20 cellular contexts compared by ENCODE assay signal in genomic region chr6:27136077-27136644, GRCh38.
DNase-seq lines count a peak whose midpoint lies in the region; ATAC-seq and TF ChIP-seq lines count a peak whose summit lies in the region.
"Had no signal": no experiment of that assay in that cellular context is flagged by ENCODE, and none has a peak within 500 bp of the region (broad histone marks: within the 10 kb centered on the region; RNA-seq: fewer than 3 reads in every experiment).

No MANE protein-coding gene starts in this region.

- no peaks in the 10 kb centered on the region for H3K27me3 Mint-ChIP-seq in activated CD8-positive, alpha-beta T cell treated with anti-CD3 and anti-CD28 coated beads, Interleukin-2, amount 10 ng/mL, durations not matched to agents 7 days and 5 days (ENCODE audit: low read depth)
- H3K27me3 Mint-ChIP-seq in activated CD8-positive, alpha-beta T cell treated with anti-CD3 and anti-CD28 coated beads for 36 hours = no peaks in the 10 kb centered on the region
- H3K27me3 Mint-ChIP-seq in H9 (ENCODE audit: low read depth) = peaks cover 8% of the 10 kb centered on the region
- no peaks in the 10 kb centered on the region for H3K27me3 Mint-ChIP-seq in WTC11 (ENCODE audit: low read depth)
- H3K27me3 Mint-ChIP-seq: activated naive CD4-positive, alpha-beta T cell treated with anti-CD3 and anti-CD28 coated beads, Interleukin-2, amount 50 U/mL, for 24 hours; memory B cell; natural killer cell treated with Interleukin-12 subunit alpha and Interleukin-12 subunit beta and Interleukin-15 and Interleukin-18, amount 100 ng/mL, for 72 hours had no signal

- H2BK20ac ChIP-seq in H9 (ENCODE audit: low read depth, low read length, poor library complexity, severe bottlenecking) = no peak overlapping the region

- H4K20me1 ChIP-seq in H9 (ENCODE audit: control insufficient read depth, insufficient read depth, insufficient read length) (no peaks in the 10 kb centered on the region), PC-3 (ENCODE audit: low read length) (peaks cover 4% of the 10 kb centered on the region; the same call in 1 of the 2 replicates)

- CTCF ChIA-PET in activated CD8-positive, alpha-beta T cell treated with anti-CD3 and anti-CD28 coated beads, Interleukin-2, amount 10 ng/mL, durations not matched to agents 7 days and 5 days (lab: Charles Lee) = no interaction called here
- CTCF ChIA-PET in activated CD8-positive, alpha-beta T cell treated with anti-CD3 and anti-CD28 coated beads for 36 hours (lab: Charles Lee) = no interaction called here
- CTCF ChIA-PET in WTC11 (lab: Charles Lee) (no interaction called here), PC-3 (lab: Charles Lee) (no interaction called here)

- H3K27ac Mint-ChIP-seq in activated CD8-positive, alpha-beta T cell treated with anti-CD3 and anti-CD28 coated beads, Interleukin-2, amount 10 ng/mL, durations not matched to agents 7 days and 5 days = peak overlapping the region; percentile 44
- H3K27ac Mint-ChIP-seq in activated CD8-positive, alpha-beta T cell treated with anti-CD3 and anti-CD28 coated beads for 36 hours = no peak overlapping the region
- H3K27ac Mint-ChIP-seq in H9 (peak overlapping the region in 2 of 3 experiments; percentile 79 to 84; a peak in 4 of 7 replicates), WTC11 (peak overlapping the region; percentile 80)
- H3K27ac Mint-ChIP-seq: activated naive CD4-positive, alpha-beta T cell treated with anti-CD3 and anti-CD28 coated beads, Interleukin-2, amount 50 U/mL, for 24 hours; memory B cell; natural killer cell treated with Interleukin-12 subunit alpha and Interleukin-12 subunit beta and Interleukin-15 and Interleukin-18, amount 100 ng/mL, for 72 hours had no signal

- H2BK15ac ChIP-seq in H9 (ENCODE audit: low read depth, low read length) = no peak overlapping the region
- no peak overlapping the region for H2BK15ac ChIP-seq in neuronal stem cell (ENCODE audit: low read length)

- H4K5ac ChIP-seq in H9 (ENCODE audit: insufficient read length, low read depth, low read length) = no peak overlapping the region

- H3K9me3 ChIP-seq in H9 (ENCODE audit: control insufficient read depth, low read depth, low read length) (no peaks in the 10 kb centered on the region), neuronal stem cell (replicated peaks in 1 of 2; ENCODE audit: control insufficient read depth in 2 of 2, insufficient read depth in 1 of 2, low read depth in 1 of 2, low read length in 2 of 2) (no peaks in the 10 kb centered on the region), PC-3 (ENCODE audit: low read length) (no peaks in the 10 kb centered on the region)
- H3K9me3 ChIP-seq: body of pancreas, colonic mucosa had no signal

- no peak overlapping the region for H2BK120ac ChIP-seq in H9 (ENCODE audit: low read depth, low read length, poor library complexity, severe bottlenecking)
- no peak overlapping the region for H2BK120ac ChIP-seq in neuronal stem cell (ENCODE audit: low read depth, low read length)

- intact Hi-C loops in activated CD8-positive, alpha-beta T cell treated with anti-CD3 and anti-CD28 coated beads for 36 hours (cut with micrococcal nuclease) = loop anchor here (10.0 kb wide), 1 partner anchor 1101 kb away; a partner anchor contains a TSS
- intact Hi-C loops in PC-3 (cut with micrococcal nuclease) = no loop called here

- ATAC-seq in activated CD8-positive, alpha-beta T cell treated with anti-CD3 and anti-CD28 coated beads, Interleukin-2, amount 10 ng/mL, durations not matched to agents 7 days and 5 days = no peak
- ATAC-seq in activated CD8-positive, alpha-beta T cell treated with anti-CD3 and anti-CD28 coated beads for 36 hours = no peak
- ATAC-seq in WTC11 (no peak), PC-3 (no peak)
- ATAC-seq: body of pancreas; natural killer cell treated with Interleukin-12 subunit alpha and Interleukin-12 subunit beta and Interleukin-15 and Interleukin-18, amount 100 ng/mL, for 72 hours; Right ventricle myocardium inferior had no signal

- peak overlapping the region; percentile 10 for H3K4me3 Mint-ChIP-seq in activated CD8-positive, alpha-beta T cell treated with anti-CD3 and anti-CD28 coated beads, Interleukin-2, amount 10 ng/mL, durations not matched to agents 7 days and 5 days
- no peak overlapping the region for H3K4me3 Mint-ChIP-seq in activated CD8-positive, alpha-beta T cell treated with anti-CD3 and anti-CD28 coated beads for 36 hours
- peak overlapping the region in 1 of 2 experiments; percentile 58; a peak in 3 of 5 replicates for H3K4me3 Mint-ChIP-seq in H9
- no peak overlapping the region for H3K4me3 Mint-ChIP-seq in WTC11
- H3K4me3 Mint-ChIP-seq: activated naive CD4-positive, alpha-beta T cell treated with anti-CD3 and anti-CD28 coated beads, Interleukin-2, amount 50 U/mL, for 24 hours; memory B cell had no signal

- peaks cover 28% of the 10 kb centered on the region for H3K36me3 Mint-ChIP-seq in activated CD8-positive, alpha-beta T cell treated with anti-CD3 and anti-CD28 coated beads, Interleukin-2, amount 10 ng/mL, durations not matched to agents 7 days and 5 days (ENCODE audit: low read depth)
- H3K36me3 Mint-ChIP-seq in activated CD8-positive, alpha-beta T cell treated with anti-CD3 and anti-CD28 coated beads for 36 hours (ENCODE audit: low read depth) = peaks cover 12% of the 10 kb centered on the region
- peaks cover 0 to 8% (median 2%) of the 10 kb centered on the region in 3 experiments; a peak in 4 of 7 replicates for H3K36me3 Mint-ChIP-seq in H9 (ENCODE audit: insufficient read depth in 1 of 3, low read depth in 3 of 3)
- peaks cover 5% of the 10 kb centered on the region; the same call in 1 of the 2 replicates for H3K36me3 Mint-ChIP-seq in WTC11
- H3K36me3 Mint-ChIP-seq: activated naive CD4-positive, alpha-beta T cell treated with anti-CD3 and anti-CD28 coated beads, Interleukin-2, amount 50 U/mL, for 24 hours; memory B cell; natural killer cell treated with Interleukin-12 subunit alpha and Interleukin-12 subunit beta and Interleukin-15 and Interleukin-18, amount 100 ng/mL, for 72 hours had no signal

- no peak overlapping the region for H3K56ac ChIP-seq in H9 (ENCODE audit: insufficient read length, low read depth, low read length)

- H3K9ac ChIP-seq in H9 (ENCODE audit: extremely low read depth, insufficient read length, low read length) (no peak overlapping the region), neuronal stem cell (ENCODE audit: low read depth, low read length, poor library complexity) (no peak overlapping the region), PC-3 (ENCODE audit: low read length) (no peak overlapping the region)

- H3K23me2 ChIP-seq in H9 (ENCODE audit: insufficient read length, low read depth, low read length, poor library complexity, severe bottlenecking) = peaks cover 6% of the 10 kb centered on the region

- no peaks in the 10 kb centered on the region for H3K79me1 ChIP-seq in H9 (ENCODE audit: insufficient read depth, low read depth, low read length, poor library complexity, severe bottlenecking)
- H3K79me1 ChIP-seq in neuronal stem cell (ENCODE audit: low read depth, low read length) = no peaks in the 10 kb centered on the region

- H3K27ac ChIP-seq in H9 (ENCODE audit: insufficient read length, low read depth, low read length) = no peak overlapping the region
- H3K27ac ChIP-seq in neuronal stem cell (replicated peaks; ENCODE audit: low read length) = peak overlapping the region; percentile 51
- H3K27ac ChIP-seq in PC-3 (ENCODE audit: low read length) = no peak overlapping the region
- H3K27ac ChIP-seq: body of pancreas, colonic mucosa had no signal

- no peak for DNase-seq in activated CD8-positive, alpha-beta T cell treated with anti-CD3 and anti-CD28 coated beads, Interleukin-2, amount 10 ng/mL, durations not matched to agents 7 days and 5 days
- DNase-seq in activated CD8-positive, alpha-beta T cell treated with anti-CD3 and anti-CD28 coated beads for 36 hours = no peak
- DNase-seq in H9 = no peak
- no peak for DNase-seq in WTC11 (ENCODE audit: low spot score)
- DNase-seq in neuronal stem cell (ENCODE audit: low spot score) = no peak
- DNase-seq in middle frontal gyrus (ENCODE audit: extremely low spot score, low spot score) = no peak
- no peak for DNase-seq in NCI-H524 (lab: John Stamatoyannopoulos, UW)
- no peak for DNase-seq in PC-3
- DNase-seq: activated CD4-positive, alpha-beta T cell treated with anti-CD3 and anti-CD28 coated beads for 48 hours; activated T-cell treated with anti-CD3 and anti-CD28 coated beads, Interleukin-2, amount 50 U/mL, for 48 hours; body of pancreas; colonic mucosa; H7; Karpas-422; NCI-H1048; NCI-H2029 had no signal

- H3T11ph ChIP-seq in H9 (ENCODE audit: low read length) = no peak overlapping the region

- H2AFZ ChIP-seq in H9 (ENCODE audit: low read length) (no peak overlapping the region), neuronal stem cell (ENCODE audit: low read length) (no peak overlapping the region), PC-3 (ENCODE audit: low read length) (no peak overlapping the region)

- BruUV-seq in PC-3 (replicated peaks; lab: Mats Ljungman, UMichigan) = no TSS peak

- no peak overlapping the region for H3K4ac ChIP-seq in H9 (ENCODE audit: low read depth, low read length)
- no peak overlapping the region for H3K4ac ChIP-seq in neuronal stem cell (ENCODE audit: low read length)

- H4K8ac ChIP-seq in H9 (replicated peaks; ENCODE audit: insufficient read length, low read depth, low read length) (no peak overlapping the region), neuronal stem cell (ENCODE audit: low read depth, low read length) (no peak overlapping the region)

- POLR2A ChIA-PET in activated CD8-positive, alpha-beta T cell treated with anti-CD3 and anti-CD28 coated beads, Interleukin-2, amount 10 ng/mL, durations not matched to agents 7 days and 5 days (lab: Charles Lee) = interaction anchor here (3.3 to 5.0 kb wide), 7 partner anchors 11 to 902 kb away, joined by 16 to 119 read pairs (median 44); a partner anchor contains a TSS
- POLR2A ChIA-PET in activated CD8-positive, alpha-beta T cell treated with anti-CD3 and anti-CD28 coated beads for 36 hours (lab: Charles Lee) = interaction anchor here (4.3 kb wide), 1 partner anchor 11 kb away, joined by 101 read pairs; a partner anchor contains a TSS
- POLR2A ChIA-PET in WTC11 (lab: Charles Lee) = interaction anchor here (0.9 kb wide), 1 partner anchor 921 kb away, joined by 7 read pairs; no protein-coding TSS in a partner anchor
- POLR2A ChIA-PET in PC-3 (lab: Charles Lee; ENCODE audit: unreplicated experiment) = no interaction called here

- H2BK5ac ChIP-seq in H9 (ENCODE audit: insufficient read length, low read length) (no peak overlapping the region), neuronal stem cell (ENCODE audit: low read length) (no peak overlapping the region)

- H3K4me3 ChIP-seq in neuronal stem cell (ENCODE audit: low read length in 2 of 2) (no peak overlapping the region), PC-3 (ENCODE audit: low read length) (no peak overlapping the region)
- H3K4me3 ChIP-seq: body of pancreas, colonic mucosa had no signal

- H3K9me3 Mint-ChIP-seq in activated CD8-positive, alpha-beta T cell treated with anti-CD3 and anti-CD28 coated beads, Interleukin-2, amount 10 ng/mL, durations not matched to agents 7 days and 5 days (ENCODE audit: insufficient read depth) = no peaks in the 10 kb centered on the region
- H3K9me3 Mint-ChIP-seq in activated CD8-positive, alpha-beta T cell treated with anti-CD3 and anti-CD28 coated beads for 36 hours = no peaks in the 10 kb centered on the region
- H3K9me3 Mint-ChIP-seq in H9 = no peaks in the 10 kb centered on the region; a peak in 2 of 5 replicates
- no peaks in the 10 kb centered on the region for H3K9me3 Mint-ChIP-seq in WTC11
- H3K9me3 Mint-ChIP-seq: activated naive CD4-positive, alpha-beta T cell treated with anti-CD3 and anti-CD28 coated beads, Interleukin-2, amount 50 U/mL, for 24 hours; memory B cell; natural killer cell treated with Interleukin-12 subunit alpha and Interleukin-12 subunit beta and Interleukin-15 and Interleukin-18, amount 100 ng/mL, for 72 hours had no signal

- H3K79me2 ChIP-seq in H9 (ENCODE audit: insufficient read depth, low read length) (no peaks in the 10 kb centered on the region; the same call in 1 of the 2 replicates), PC-3 (ENCODE audit: low read length) (peaks cover 1% of the 10 kb centered on the region; the same call in 1 of the 2 replicates)

- no peak overlapping the region for H3K23ac ChIP-seq in H9 (ENCODE audit: insufficient read length, low read depth, low read length)
- no peak overlapping the region for H3K23ac ChIP-seq in neuronal stem cell (ENCODE audit: low read depth, low read length, poor library complexity)

- no peak overlapping the region for H3K18ac ChIP-seq in H9 (ENCODE audit: insufficient read length, low read depth, low read length)
- no peak overlapping the region for H3K18ac ChIP-seq in neuronal stem cell (ENCODE audit: low read length)

- no CpG with 5 or more reads among the region's 6 CpGs for WGBS in H9 (ENCODE audit: extremely low coverage, insufficient read length, low lambda C conversion rate)
- no CpG with 5 or more reads among the region's 6 CpGs for WGBS in neuronal stem cell (ENCODE audit: extremely low coverage in 2 of 2, insufficient read length in 2 of 2, insufficient replicate concordance in 1 of 2), 2 donors

- H2BK12ac ChIP-seq in H9 (ENCODE audit: insufficient read length, low read depth, low read length) (no peak overlapping the region), neuronal stem cell (ENCODE audit: low read length) (no peak overlapping the region)

- H3K9me2 ChIP-seq in PC-3 (replicated peaks; ENCODE audit: low read length) = no peaks in the 10 kb centered on the region

- no peak for TF ChIP-seq CTCF in activated CD8-positive, alpha-beta T cell treated with anti-CD3 and anti-CD28 coated beads for 36 hours (IDR thresholded peaks at IDR 0.05)
- TF ChIP-seq CTCF in H9 (conservative IDR thresholded peaks at IDR 0.05) (no peak), WTC11 (IDR thresholded peaks at IDR 0.05) (no peak), PC-3 (conservative IDR thresholded peaks at IDR 0.05; ENCODE audit: low read depth, low read length) (no peak)

- no peaks in the 10 kb centered on the region for H3K27me3 ChIP-seq in H9 (ENCODE audit: insufficient read depth, low read length)
- H3K27me3 ChIP-seq in neuronal stem cell (ENCODE audit: control insufficient read depth in 3 of 3, insufficient read depth in 3 of 3, low read depth in 1 of 3, low read length in 3 of 3) = no peaks in the 10 kb centered on the region
- no peaks in the 10 kb centered on the region for H3K27me3 ChIP-seq in PC-3 (ENCODE audit: low read length)
- H3K27me3 ChIP-seq: body of pancreas, colonic mucosa had no signal

- H2AK5ac ChIP-seq in H9 (ENCODE audit: insufficient read length, low read length) (no peak overlapping the region), neuronal stem cell (ENCODE audit: low read depth, low read length) (no peak overlapping the region)

- H3K14ac ChIP-seq in H9 (ENCODE audit: insufficient read depth, low read length) = no peak overlapping the region
- H3K14ac ChIP-seq in neuronal stem cell (ENCODE audit: low read length) = no peak overlapping the region

- peaks cover 55% of the 10 kb centered on the region for H3K4me1 Mint-ChIP-seq in activated CD8-positive, alpha-beta T cell treated with anti-CD3 and anti-CD28 coated beads, Interleukin-2, amount 10 ng/mL, durations not matched to agents 7 days and 5 days (ENCODE audit: low read depth)
- peaks cover 28% of the 10 kb centered on the region for H3K4me1 Mint-ChIP-seq in activated CD8-positive, alpha-beta T cell treated with anti-CD3 and anti-CD28 coated beads for 36 hours (ENCODE audit: low read depth)
- H3K4me1 Mint-ChIP-seq in H9 (peaks cover 42 to 47% of the 10 kb centered on the region in 2 experiments), WTC11 (peaks cover 51% of the 10 kb centered on the region)

- no peak overlapping the region for H3K4me2 ChIP-seq in H9 (ENCODE audit: insufficient read depth, insufficient read length, low read length)
- H3K4me2 ChIP-seq in neuronal stem cell (ENCODE audit: insufficient read depth, low read length, poor library complexity, severe bottlenecking) = no peak overlapping the region
- H3K4me2 ChIP-seq in PC-3 (ENCODE audit: low read length) = no peak overlapping the region

- peaks cover 16% of the 10 kb centered on the region for H3F3A ChIP-seq in PC-3 (ENCODE audit: low read length, unreplicated experiment)

- H3K4me1 ChIP-seq in H9 (ENCODE audit: insufficient read depth, low read length) (peaks cover 2% of the 10 kb centered on the region; the same call in 1 of the 2 replicates), neuronal stem cell (ENCODE audit: control insufficient read depth in 2 of 2, insufficient read depth in 1 of 2, low read depth in 1 of 2, low read length in 2 of 2) (peaks cover 2 to 10% of the 10 kb centered on the region in 2 donors), PC-3 (ENCODE audit: insufficient read depth, low read length) (peaks cover 7% of the 10 kb centered on the region; the same call in 1 of the 2 replicates)
- H3K4me1 ChIP-seq: colonic mucosa had no signal

- H4K91ac ChIP-seq in H9 (ENCODE audit: insufficient read length, low read depth, low read length) (no peak overlapping the region), neuronal stem cell (ENCODE audit: low read depth, low read length, poor library complexity) (no peak overlapping the region)

- H3K36me3 ChIP-seq in neuronal stem cell (replicated peaks in 1 of 2; ENCODE audit: control insufficient read depth in 2 of 2, insufficient read depth in 2 of 2, low read length in 2 of 2) (no peaks in the 10 kb centered on the region), PC-3 (ENCODE audit: low read depth, low read length) (0 out of 2 replicates have a peak, but pooled peaks cover 5% of the 10 kb centered on the region)
- H3K36me3 ChIP-seq: colonic mucosa had no signal
